In the genomic region with DNA sequence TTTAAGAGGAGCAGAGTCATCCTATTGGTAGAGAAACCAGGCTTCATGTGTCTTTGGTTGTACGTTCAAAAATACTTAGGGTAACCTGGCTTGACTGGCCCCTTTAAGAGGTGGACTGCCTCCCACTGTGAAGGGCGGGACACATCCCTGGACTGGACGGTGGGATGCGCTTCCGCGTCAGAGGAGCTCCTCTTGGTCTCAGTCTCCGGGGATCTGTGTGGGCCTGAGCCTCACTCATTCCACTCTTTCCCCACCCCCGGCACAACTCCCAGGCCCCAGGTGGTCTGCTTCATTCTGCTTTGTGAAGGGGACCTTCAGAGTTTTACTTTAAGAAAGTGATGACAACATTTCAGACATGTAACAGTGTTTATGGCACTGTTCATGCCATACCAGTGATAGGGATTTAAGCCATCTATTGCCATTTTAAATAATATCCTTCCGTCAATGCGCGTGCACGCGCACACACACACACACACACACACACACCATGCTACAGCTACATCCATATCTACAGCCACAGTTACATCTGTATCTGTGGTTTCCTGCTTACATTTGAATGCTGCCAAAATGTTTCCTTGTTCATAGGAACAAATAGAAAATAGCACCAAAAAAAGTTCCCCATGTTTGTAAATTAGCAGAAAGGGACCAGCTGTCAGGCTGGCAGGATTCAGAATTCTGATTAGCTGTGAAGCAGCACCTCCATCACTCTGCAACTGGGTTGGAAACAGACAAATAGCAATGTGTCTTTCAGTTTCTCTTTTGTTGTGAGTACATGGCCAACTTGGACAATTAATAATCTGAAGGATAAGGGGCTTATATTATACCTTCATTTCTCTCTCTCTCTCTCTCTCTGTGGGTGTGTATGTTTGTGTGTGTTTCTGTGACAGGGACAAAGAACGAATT, we compare ENCODE assay signal across 1 cellular context.
TF ChIP-seq lines count a peak whose summit lies in the region.

No MANE protein-coding gene starts in this region.

TF ChIP-seq in GM23338, 12 proteins besides CTCF, POLR2A, EP300 and RAD21 (continued from another document):
- TF ChIP-seq, protein P1, sequence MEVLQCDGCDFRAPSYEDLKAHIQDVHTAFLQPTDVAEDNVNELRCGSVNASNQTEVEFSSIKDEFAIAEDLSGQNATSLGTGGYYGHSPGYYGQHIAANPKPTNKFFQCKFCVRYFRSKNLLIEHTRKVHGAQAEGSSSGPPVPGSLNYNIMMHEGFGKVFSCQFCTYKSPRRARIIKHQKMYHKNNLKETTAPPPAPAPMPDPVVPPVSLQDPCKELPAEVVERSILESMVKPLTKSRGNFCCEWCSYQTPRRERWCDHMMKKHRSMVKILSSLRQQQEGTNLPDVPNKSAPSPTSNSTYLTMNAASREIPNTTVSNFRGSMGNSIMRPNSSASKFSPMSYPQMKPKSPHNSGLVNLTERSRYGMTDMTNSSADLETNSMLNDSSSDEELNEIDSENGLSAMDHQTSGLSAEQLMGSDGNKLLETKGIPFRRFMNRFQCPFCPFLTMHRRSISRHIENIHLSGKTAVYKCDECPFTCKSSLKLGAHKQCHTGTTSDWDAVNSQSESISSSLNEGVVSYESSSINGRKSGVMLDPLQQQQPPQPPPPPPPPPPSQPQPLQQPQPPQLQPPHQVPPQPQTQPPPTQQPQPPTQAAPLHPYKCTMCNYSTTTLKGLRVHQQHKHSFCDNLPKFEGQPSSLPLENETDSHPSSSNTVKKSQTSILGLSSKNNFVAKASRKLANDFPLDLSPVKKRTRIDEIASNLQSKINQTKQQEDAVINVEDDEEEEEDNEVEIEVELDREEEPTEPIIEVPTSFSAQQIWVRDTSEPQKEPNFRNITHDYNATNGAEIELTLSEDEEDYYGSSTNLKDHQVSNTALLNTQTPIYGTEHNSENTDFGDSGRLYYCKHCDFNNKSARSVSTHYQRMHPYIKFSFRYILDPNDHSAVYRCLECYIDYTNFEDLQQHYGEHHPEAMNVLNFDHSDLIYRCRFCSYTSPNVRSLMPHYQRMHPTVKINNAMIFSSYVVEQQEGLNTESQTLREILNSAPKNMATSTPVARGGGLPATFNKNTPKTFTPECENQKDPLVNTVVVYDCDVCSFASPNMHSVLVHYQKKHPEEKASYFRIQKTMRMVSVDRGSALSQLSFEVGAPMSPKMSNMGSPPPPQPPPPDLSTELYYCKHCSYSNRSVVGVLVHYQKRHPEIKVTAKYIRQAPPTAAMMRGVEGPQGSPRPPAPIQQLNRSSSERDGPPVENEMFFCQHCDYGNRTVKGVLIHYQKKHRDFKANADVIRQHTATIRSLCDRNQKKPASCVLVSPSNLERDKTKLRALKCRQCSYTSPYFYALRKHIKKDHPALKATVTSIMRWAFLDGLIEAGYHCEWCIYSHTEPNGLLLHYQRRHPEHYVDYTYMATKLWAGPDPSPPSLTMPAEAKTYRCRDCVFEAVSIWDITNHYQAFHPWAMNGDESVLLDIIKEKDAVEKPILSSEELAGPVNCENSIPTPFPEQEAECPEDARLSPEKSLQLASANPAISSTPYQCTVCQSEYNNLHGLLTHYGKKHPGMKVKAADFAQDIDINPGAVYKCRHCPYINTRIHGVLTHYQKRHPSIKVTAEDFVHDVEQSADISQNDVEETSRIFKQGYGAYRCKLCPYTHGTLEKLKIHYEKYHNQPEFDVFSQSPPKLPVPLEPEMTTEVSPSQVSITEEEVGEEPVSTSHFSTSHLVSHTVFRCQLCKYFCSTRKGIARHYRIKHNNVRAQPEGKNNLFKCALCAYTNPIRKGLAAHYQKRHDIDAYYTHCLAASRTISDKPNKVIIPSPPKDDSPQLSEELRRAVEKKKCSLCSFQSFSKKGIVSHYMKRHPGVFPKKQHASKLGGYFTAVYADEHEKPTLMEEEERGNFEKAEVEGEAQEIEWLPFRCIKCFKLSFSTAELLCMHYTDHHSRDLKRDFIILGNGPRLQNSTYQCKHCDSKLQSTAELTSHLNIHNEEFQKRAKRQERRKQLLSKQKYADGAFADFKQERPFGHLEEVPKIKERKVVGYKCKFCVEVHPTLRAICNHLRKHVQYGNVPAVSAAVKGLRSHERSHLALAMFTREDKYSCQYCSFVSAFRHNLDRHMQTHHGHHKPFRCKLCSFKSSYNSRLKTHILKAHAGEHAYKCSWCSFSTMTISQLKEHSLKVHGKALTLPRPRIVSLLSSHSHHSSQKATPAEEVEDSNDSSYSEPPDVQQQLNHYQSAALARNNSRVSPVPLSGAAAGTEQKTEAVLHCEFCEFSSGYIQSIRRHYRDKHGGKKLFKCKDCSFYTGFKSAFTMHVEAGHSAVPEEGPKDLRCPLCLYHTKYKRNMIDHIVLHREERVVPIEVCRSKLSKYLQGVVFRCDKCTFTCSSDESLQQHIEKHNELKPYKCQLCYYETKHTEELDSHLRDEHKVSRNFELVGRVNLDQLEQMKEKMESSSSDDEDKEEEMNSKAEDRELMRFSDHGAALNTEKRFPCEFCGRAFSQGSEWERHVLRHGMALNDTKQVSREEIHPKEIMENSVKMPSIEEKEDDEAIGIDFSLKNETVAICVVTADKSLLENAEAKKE (CRISPR knock-in tag; IDR thresholded peaks at IDR 0.05) = no peak
- no peak for TF ChIP-seq ZNF114 (CRISPR knock-in tag; IDR thresholded peaks at IDR 0.05)
- TF ChIP-seq, protein P2, sequence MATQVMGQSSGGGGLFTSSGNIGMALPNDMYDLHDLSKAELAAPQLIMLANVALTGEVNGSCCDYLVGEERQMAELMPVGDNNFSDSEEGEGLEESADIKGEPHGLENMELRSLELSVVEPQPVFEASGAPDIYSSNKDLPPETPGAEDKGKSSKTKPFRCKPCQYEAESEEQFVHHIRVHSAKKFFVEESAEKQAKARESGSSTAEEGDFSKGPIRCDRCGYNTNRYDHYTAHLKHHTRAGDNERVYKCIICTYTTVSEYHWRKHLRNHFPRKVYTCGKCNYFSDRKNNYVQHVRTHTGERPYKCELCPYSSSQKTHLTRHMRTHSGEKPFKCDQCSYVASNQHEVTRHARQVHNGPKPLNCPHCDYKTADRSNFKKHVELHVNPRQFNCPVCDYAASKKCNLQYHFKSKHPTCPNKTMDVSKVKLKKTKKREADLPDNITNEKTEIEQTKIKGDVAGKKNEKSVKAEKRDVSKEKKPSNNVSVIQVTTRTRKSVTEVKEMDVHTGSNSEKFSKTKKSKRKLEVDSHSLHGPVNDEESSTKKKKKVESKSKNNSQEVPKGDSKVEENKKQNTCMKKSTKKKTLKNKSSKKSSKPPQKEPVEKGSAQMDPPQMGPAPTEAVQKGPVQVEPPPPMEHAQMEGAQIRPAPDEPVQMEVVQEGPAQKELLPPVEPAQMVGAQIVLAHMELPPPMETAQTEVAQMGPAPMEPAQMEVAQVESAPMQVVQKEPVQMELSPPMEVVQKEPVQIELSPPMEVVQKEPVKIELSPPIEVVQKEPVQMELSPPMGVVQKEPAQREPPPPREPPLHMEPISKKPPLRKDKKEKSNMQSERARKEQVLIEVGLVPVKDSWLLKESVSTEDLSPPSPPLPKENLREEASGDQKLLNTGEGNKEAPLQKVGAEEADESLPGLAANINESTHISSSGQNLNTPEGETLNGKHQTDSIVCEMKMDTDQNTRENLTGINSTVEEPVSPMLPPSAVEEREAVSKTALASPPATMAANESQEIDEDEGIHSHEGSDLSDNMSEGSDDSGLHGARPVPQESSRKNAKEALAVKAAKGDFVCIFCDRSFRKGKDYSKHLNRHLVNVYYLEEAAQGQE (IDR thresholded peaks at IDR 0.05; ENCODE audit: unreplicated experiment) = no peak
- TF ChIP-seq CREB1 (CRISPR knock-in tag; IDR thresholded peaks at IDR 0.05; ENCODE audit: low read depth) = no peak
- no peak for TF ChIP-seq POLR2AphosphoS5 (IDR thresholded peaks at IDR 0.05; ENCODE audit: low read depth)
- TF ChIP-seq EZH2phosphoT487 (IDR thresholded peaks at IDR 0.05; ENCODE audit: unreplicated experiment) = no peak
- no peak for TF ChIP-seq ZNF331 (CRISPR knock-in tag; IDR thresholded peaks at IDR 0.05; ENCODE audit: low read depth)
- TF ChIP-seq NANOG (IDR thresholded peaks at IDR 0.05; ENCODE audit: borderline replicate concordance) = no peak
- TF ChIP-seq, protein P3, sequence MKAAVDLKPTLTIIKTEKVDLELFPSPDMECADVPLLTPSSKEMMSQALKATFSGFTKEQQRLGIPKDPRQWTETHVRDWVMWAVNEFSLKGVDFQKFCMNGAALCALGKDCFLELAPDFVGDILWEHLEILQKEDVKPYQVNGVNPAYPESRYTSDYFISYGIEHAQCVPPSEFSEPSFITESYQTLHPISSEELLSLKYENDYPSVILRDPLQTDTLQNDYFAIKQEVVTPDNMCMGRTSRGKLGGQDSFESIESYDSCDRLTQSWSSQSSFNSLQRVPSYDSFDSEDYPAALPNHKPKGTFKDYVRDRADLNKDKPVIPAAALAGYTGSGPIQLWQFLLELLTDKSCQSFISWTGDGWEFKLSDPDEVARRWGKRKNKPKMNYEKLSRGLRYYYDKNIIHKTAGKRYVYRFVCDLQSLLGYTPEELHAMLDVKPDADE (IDR thresholded peaks at IDR 0.05) = no peak
- TF ChIP-seq JUNB (IDR thresholded peaks at IDR 0.05; ENCODE audit: unreplicated experiment) = no peak
TF ChIP-seq in GM23338: peak in this region for 0.
